In genomic region chr16:55145771-55146603, GRCh38 we compare ENCODE assay signal across 24 cellular contexts.
"Had no signal": no experiment of that assay in that cellular context is flagged by ENCODE, and none has a peak within 500 bp of the region (broad histone marks: within the 10 kb centered on the region; RNA-seq: fewer than 3 reads in every experiment).

No MANE protein-coding gene starts in this region.

- H3K4me3 ChIP-seq: body of pancreas, breast epithelium, SJSA1 had no signal

- ATAC-seq: activated CD4-positive, alpha-beta T cell treated with anti-CD3 and anti-CD28 coated beads for 36 hours; activated CD8-positive, alpha-beta T cell treated with anti-CD3 and anti-CD28 coated beads, Interleukin-2, amount 10 ng/mL, durations not matched to agents 7 days and 5 days; body of pancreas; Panc1 had no signal

- H3K27ac ChIP-seq: body of pancreas, breast epithelium, SJSA1 had no signal

- H3K4me2 ChIP-seq: SK-N-SH had no signal

- H3K27me3 ChIP-seq: body of pancreas, breast epithelium, SJSA1 had no signal

- FAIRE-seq: astrocyte, TTC549 had no signal

- H3K4me1 ChIP-seq: body of pancreas, breast epithelium, SJSA1 had no signal

- DNase-seq: activated CD4-positive, alpha-beta T cell treated with anti-CD3 and anti-CD28 coated beads for 36 hours; activated CD4-positive, alpha-beta T cell treated with anti-CD3 and anti-CD28 coated beads, Interleukin-2, amount 10 ng/mL, durations not matched to agents 7 days and 5 days; activated CD4-positive, alpha-beta T cell treated with anti-CD3 and anti-CD28 coated beads, Interleukin-2, amount 50 U/mL, for 48 hours; activated CD8-positive, alpha-beta T cell treated with anti-CD3 and anti-CD28 coated beads, Interleukin-2, amount 10 ng/mL, durations not matched to agents 7 days and 5 days; activated gamma-delta T cell; activated naive CD4-positive, alpha-beta T cell treated with Interleukin-2 at 50 U/mL for 16 hours; activated naive CD8-positive, alpha-beta T cell treated with anti-CD3 and anti-CD28 coated beads, Interleukin-2, amount 10 ng/mL, durations not matched to agents 7 days and 5 days; activated T-cell treated with anti-CD3 and anti-CD28 coated beads, Interleukin-2, amount 50 U/mL, for 24 hours; body of pancreas; KG1; MM.1S; NCI-H1105; NCI-H1436; NCI-H1694; NCI-H1930; NCI-H2081 treated with DMSO at 0.1 percent for 48 hours; NCI-H226; SHP77; SK-N-SH had no signal

- H3K9ac ChIP-seq: SK-N-SH had no signal

- H3K9me3 ChIP-seq: body of pancreas, breast epithelium, SJSA1, SK-N-SH had no signal

- H3K36me3 ChIP-seq: breast epithelium, SJSA1 had no signal
